Comparison of ENCODE assay signal across 28 cellular contexts in genomic region chr5:166257656-166258055, GRCh38.
"Had no signal": no experiment of that assay in that cellular context is flagged by ENCODE, and none has a peak within 500 bp of the region (broad histone marks: within the 10 kb centered on the region; RNA-seq: fewer than 3 reads in every experiment).

No MANE protein-coding gene starts in this region.

- ATAC-seq: naive thymus-derived CD8-positive, alpha-beta T cell; natural killer cell treated with Interleukin-12 subunit alpha and Interleukin-12 subunit beta and Interleukin-15 and Interleukin-18, amount 100 ng/mL, for 72 hours; pancreas; right lobe of liver; stimulated activated memory B cell treated with anti-CD40 and anti-IgM and Interleukin-4, amounts not matched to agents 10 μg/mL and 1 μg/mL and 100 μg/mL, for 72 hours; stimulated activated naive CD8-positive, alpha-beta T cell treated with anti-CD3 and anti-CD28 coated beads, Interleukin-15, amount 100 ng/mL, for 72 hours; stimulated activated naive CD8-positive, alpha-beta T cell treated with anti-CD3 and anti-CD28 coated beads, Interleukin-15, Interleukin-2, amounts not matched to agents 100 U/mL and 50 U/mL, for 24 hours; upper lobe of right lung had no signal

- H3K4me2 ChIP-seq: smooth muscle cell had no signal

- H3K36me3 ChIP-seq: neutrophil, pancreas, prostate gland, right atrium auricular region, right lobe of liver, sigmoid colon, spleen, suprapubic skin, tibial artery, transverse colon, upper lobe of right lung, uterus had no signal

- H3K4me1 ChIP-seq: prostate gland, right atrium auricular region, right lobe of liver, sigmoid colon, spleen, suprapubic skin, testis, tibial artery, transverse colon, upper lobe of right lung, uterus had no signal

- H3K27ac ChIP-seq: neutrophil, pancreas, prostate gland, right atrium auricular region, right lobe of liver, sigmoid colon, spleen, suprapubic skin, testis, tibial artery, transverse colon, upper lobe of right lung, uterus had no signal

- H3K4me3 ChIP-seq: pancreas, prostate gland, right atrium auricular region, right lobe of liver, sigmoid colon, smooth muscle cell, spleen, suprapubic skin, testis, tibial artery, transverse colon, upper lobe of right lung, uterus had no signal

- H3K27me3 ChIP-seq: neutrophil, pancreas, right atrium auricular region, right lobe of liver, sigmoid colon, spleen, suprapubic skin, testis, tibial artery, transverse colon, uterus had no signal

- H3K9me3 ChIP-seq: neutrophil, pancreas, prostate gland, right atrium auricular region, right lobe of liver, sigmoid colon, suprapubic skin, testis, tibial artery, transverse colon, upper lobe of right lung, uterus had no signal

- DNase-seq: naive thymus-derived CD8-positive, alpha-beta T cell; nephron progenitor cell; nucleus accumbens; pancreas; right lobe of liver; sigmoid colon; spleen; stimulated activated CD4-positive, alpha-beta T cell treated with anti-CD3 and anti-CD28 coated beads, Interleukin-12 subunit alpha, Interleukin-12 subunit beta, amount 100 ng/mL, for 4 hours; stimulated activated CD4-positive, alpha-beta T cell treated with anti-CD3 and anti-CD28 coated beads, Interleukin-1b, Interleukin-23, amount 100 ng/mL, for 48 hours; stimulated activated CD4-positive, alpha-beta T cell treated with anti-CD3 and anti-CD28 coated beads, Interleukin-4, amount 100 ng/mL, for 1 hour; stimulated activated CD4-positive, alpha-beta T cell treated with anti-CD3 and anti-CD28 coated beads, Interleukin-4, amount 100 ng/mL, for 4 hours; stimulated activated CD8-positive, alpha-beta memory T cell treated with anti-CD3 and anti-CD28 coated beads, Interleukin-4, amount 100 ng/mL, for 48 hours; stimulated activated naive CD4-positive, alpha-beta T cell; stimulated activated naive CD8-positive, alpha-beta T cell treated with anti-CD3 and anti-CD28 coated beads, Interleukin-15, amount 100 ng/mL, for 72 hours; stimulated activated naive CD8-positive, alpha-beta T cell treated with anti-CD3 and anti-CD28 coated beads, Interleukin-15, Interleukin-2, amounts not matched to agents 100 U/mL and 50 U/mL, for 24 hours; substantia nigra; testis; tibial artery; transverse colon; upper lobe of right lung; uterus had no signal
